27 cellular contexts compared by ENCODE assay signal in genomic region chr19:21046489-21046888, GRCh38.
"Had no signal": no experiment of that assay in that cellular context is flagged by ENCODE, and none has a peak within 500 bp of the region (broad histone marks: within the 10 kb centered on the region; RNA-seq: fewer than 3 reads in every experiment).

No MANE protein-coding gene starts in this region.

- FAIRE-seq: endometrium, islet of Langerhans, keratinocyte had no signal

- H3K27ac Mint-ChIP-seq: dendritic cell treated with granulocyte-macrophage colony-stimulating factor and Interleukin-4, amounts not matched to agents 40 ng/mL and 50 ng/mL, for 4 days; effector memory CD8-positive, alpha-beta T cell; endodermal cell; mesothelial cell of epicardium; naive thymus-derived CD8-positive, alpha-beta T cell had no signal

- H3K9me3 ChIP-seq: gastrocnemius medialis had no signal

- DNase-seq: cortex of kidney; effector CD8-positive, alpha-beta T cell; effector memory CD8-positive, alpha-beta T cell; endodermal cell; erythroblast; esophagus squamous epithelium; foreskin fibroblast; foreskin melanocyte; gastrocnemius medialis; glutamatergic neuron; head of caudate nucleus; heart right ventricle; hippocampal formation; left cardiac atrium; left lung; left ventricle myocardium superior; lower lobe of right lung; mesenchymal stem cell; mucosa of descending colon; naive B cell; naive thymus-derived CD8-positive, alpha-beta T cell had no signal

- H3K4me1 Mint-ChIP-seq: endodermal cell, mesothelial cell of epicardium had no signal

- H3K4me3 ChIP-seq: esophagus squamous epithelium, gastrocnemius medialis, heart right ventricle, left lung, lower lobe of right lung, mucosa of descending colon had no signal

- H3K4me3 Mint-ChIP-seq: dendritic cell treated with granulocyte-macrophage colony-stimulating factor and Interleukin-4, amounts not matched to agents 40 ng/mL and 50 ng/mL, for 4 days; effector memory CD8-positive, alpha-beta T cell; endodermal cell; mesothelial cell of epicardium had no signal

- H3K27me3 ChIP-seq: esophagus squamous epithelium, gastrocnemius medialis, heart right ventricle, left lung had no signal

- H3K4me1 ChIP-seq: esophagus squamous epithelium, gastrocnemius medialis, heart right ventricle, left lung, lower lobe of right lung had no signal

- H3K27me3 Mint-ChIP-seq: dendritic cell treated with granulocyte-macrophage colony-stimulating factor and Interleukin-4, amounts not matched to agents 40 ng/mL and 50 ng/mL, for 4 days; effector memory CD8-positive, alpha-beta T cell; naive B cell; naive thymus-derived CD8-positive, alpha-beta T cell had no signal

- H3K27ac ChIP-seq: epithelial cell of prostate, gastrocnemius medialis, heart right ventricle, left lung, lower lobe of right lung had no signal

- ATAC-seq: effector memory CD8-positive, alpha-beta T cell; gastrocnemius medialis; heart right ventricle; left cardiac atrium; left lung; left ventricle myocardium superior; lower lobe of right lung; mucosa of descending colon; naive thymus-derived CD8-positive, alpha-beta T cell had no signal
